ENCODE assay signal across 27 cellular contexts in genomic region chr7:151813445-151813844, GRCh38.
A peak's percentile ranks its signal among the peaks of the same experiment; 100 is the strongest.
DNase-seq lines count a peak whose midpoint lies in the region; ATAC-seq and TF ChIP-seq lines count a peak whose summit lies in the region.
"Had no signal": no experiment of that assay in that cellular context is flagged by ENCODE, and none has a peak within 500 bp of the region (broad histone marks: within the 10 kb centered on the region; RNA-seq: fewer than 3 reads in every experiment).

No MANE protein-coding gene starts in this region.

- TF ChIP-seq CTCF in dorsolateral prefrontal cortex (IDR thresholded peaks at IDR 0.05 in 54 of 56, conservative IDR thresholded peaks at IDR 0.05 in 2 of 56; ENCODE audit: low read depth in 1 of 56, partially characterized antibody in 56 of 56) = no peak
- no peak for TF ChIP-seq CTCF in neural progenitor cell (IDR thresholded peaks at IDR 0.05)
- no peak for TF ChIP-seq CTCF in coronary artery (IDR thresholded peaks at IDR 0.05)

- H4K20me1 ChIP-seq in neural progenitor cell (ENCODE audit: low read depth) = peaks cover 19% of the 10 kb centered on the region

- H3K4me3 ChIP-seq in dorsolateral prefrontal cortex = peak overlapping the region in 56 of 59 donors; percentile 10 to 65 (median 49)
- H3K4me3 ChIP-seq in neural progenitor cell = peak overlapping the region; percentile 39
- no peak overlapping the region for H3K4me3 ChIP-seq in coronary artery
- H3K4me3 ChIP-seq: thyroid gland had no signal

- H3K9me3 Mint-ChIP-seq in neural progenitor cell = no peaks in the 10 kb centered on the region
- H3K9me3 Mint-ChIP-seq: activated CD4-positive, alpha-beta memory T cell treated with anti-CD3 and anti-CD28 coated beads, Interleukin-2, amount 10 ng/mL, durations not matched to agents 7 days and 5 days; activated naive CD4-positive, alpha-beta T cell treated with anti-CD3 and anti-CD28 coated beads, Interleukin-2, amount 50 U/mL, for 72 hours; central memory CD8-positive, alpha-beta T cell; H9; stimulated activated naive CD8-positive, alpha-beta T cell treated with anti-CD3 and anti-CD28 coated beads, Interleukin-15, Interleukin-2, amounts not matched to agents 100 ng/mL and 50 ng/mL, for 24 hours had no signal

- H3K9me3 ChIP-seq in T-helper 17 cell (ENCODE audit: control insufficient read depth, low read length, poor library complexity, severe bottlenecking) = no peaks in the 10 kb centered on the region
- H3K9me3 ChIP-seq in neural progenitor cell (ENCODE audit: low read depth) = no peaks in the 10 kb centered on the region
- H3K9me3 ChIP-seq: BE2C, SK-N-SH, thyroid gland had no signal

- H3K4me1 Mint-ChIP-seq in T-helper 17 cell (peaks cover 27% of the 10 kb centered on the region), neural progenitor cell (peaks cover 21% of the 10 kb centered on the region)
- H3K4me1 Mint-ChIP-seq: activated CD4-positive, alpha-beta memory T cell treated with anti-CD3 and anti-CD28 coated beads, Interleukin-2, amount 10 ng/mL, durations not matched to agents 7 days and 5 days had no signal

- H3K4me3 Mint-ChIP-seq in T-helper 17 cell = no peak overlapping the region
- H3K4me3 Mint-ChIP-seq in neural progenitor cell = peak overlapping the region; percentile 46
- H3K4me3 Mint-ChIP-seq: activated CD4-positive, alpha-beta memory T cell treated with anti-CD3 and anti-CD28 coated beads, Interleukin-2, amount 10 ng/mL, durations not matched to agents 7 days and 5 days; central memory CD8-positive, alpha-beta T cell; stimulated activated naive CD8-positive, alpha-beta T cell treated with anti-CD3 and anti-CD28 coated beads, Interleukin-15, Interleukin-2, amounts not matched to agents 100 ng/mL and 50 ng/mL, for 24 hours had no signal

- no peaks in the 10 kb centered on the region for H3K79me2 ChIP-seq in neural progenitor cell (ENCODE audit: low read depth)

- H2AFZ ChIP-seq in neural progenitor cell (replicated peaks) = no peak overlapping the region

- no peaks in the 10 kb centered on the region for H3K36me3 ChIP-seq in neural progenitor cell
- H3K36me3 ChIP-seq: BE2C, thyroid gland had no signal

- no peaks in the 10 kb centered on the region for H3K27me3 ChIP-seq in dorsolateral prefrontal cortex
- peaks cover 33% of the 10 kb centered on the region for H3K27me3 ChIP-seq in neural progenitor cell
- H3K27me3 ChIP-seq: BE2C, thyroid gland had no signal

- in situ Hi-C loops in G401 (cut with HindIII; ENCODE audit: low sequenced_read_pairs) = no loop called here

- H3F3A ChIP-seq in neural progenitor cell (ENCODE audit: low read depth) = peaks cover 11% of the 10 kb centered on the region

- peaks cover 20% of the 10 kb centered on the region for H3K4me1 ChIP-seq in neural progenitor cell
- H3K4me1 ChIP-seq: BE2C, thyroid gland had no signal

- peak overlapping the region; percentile 86 for H3K4me2 ChIP-seq in neural progenitor cell
- H3K4me2 ChIP-seq: SK-N-SH had no signal

- H3K27ac ChIP-seq in dorsolateral prefrontal cortex (peak overlapping the region in 55 of 59 donors; percentile 10 to 91 (median 78)), neural progenitor cell (no peak overlapping the region), coronary artery (no peak overlapping the region)
- H3K27ac ChIP-seq: RWPE1, thyroid gland had no signal

- no peak for ATAC-seq in T-helper 17 cell
- no peak for ATAC-seq in GM18873 (IDR thresholded peaks at IDR 0.05; ENCODE audit: low FRiP score, unreplicated experiment)
- no peak for ATAC-seq in HG03460 (IDR thresholded peaks at IDR 0.05; ENCODE audit: unreplicated experiment)
- ATAC-seq: left cardiac atrium had no signal

- H3K27me3 Mint-ChIP-seq in T-helper 17 cell (no peaks in the 10 kb centered on the region), neural progenitor cell (ENCODE audit: insufficient read depth, low read depth) (peaks cover 25% of the 10 kb centered on the region)
- H3K27me3 Mint-ChIP-seq: activated CD4-positive, alpha-beta memory T cell treated with anti-CD3 and anti-CD28 coated beads, Interleukin-2, amount 10 ng/mL, durations not matched to agents 7 days and 5 days; central memory CD8-positive, alpha-beta T cell; stimulated activated naive CD8-positive, alpha-beta T cell treated with anti-CD3 and anti-CD28 coated beads, Interleukin-15, Interleukin-2, amounts not matched to agents 100 ng/mL and 50 ng/mL, for 24 hours had no signal

- H3K27ac Mint-ChIP-seq in T-helper 17 cell = peak overlapping the region; percentile 47
- no peak overlapping the region for H3K27ac Mint-ChIP-seq in neural progenitor cell
- H3K27ac Mint-ChIP-seq: activated CD4-positive, alpha-beta memory T cell treated with anti-CD3 and anti-CD28 coated beads, Interleukin-2, amount 10 ng/mL, durations not matched to agents 7 days and 5 days; activated naive CD4-positive, alpha-beta T cell treated with anti-CD3 and anti-CD28 coated beads, Interleukin-2, amount 50 U/mL, for 72 hours; H9 had no signal

- H3K36me3 Mint-ChIP-seq in T-helper 17 cell (ENCODE audit: low read depth) (no peaks in the 10 kb centered on the region), neural progenitor cell (no peaks in the 10 kb centered on the region)
- H3K36me3 Mint-ChIP-seq: activated naive CD4-positive, alpha-beta T cell treated with anti-CD3 and anti-CD28 coated beads, Interleukin-2, amount 50 U/mL, for 72 hours had no signal

- DNase-seq in G401 (ENCODE audit: low spot score) = peak; percentile 61
- no peak for DNase-seq in T-helper 17 cell
- peak in 1 of 10 donors; percentile 5 for DNase-seq in dorsolateral prefrontal cortex
- DNase-seq in neural progenitor cell (ENCODE audit: low spot score) = no peak
- DNase-seq in coronary artery (ENCODE audit: low spot score) = no peak
- DNase-seq: activated CD4-positive, alpha-beta memory T cell treated with anti-CD3 and anti-CD28 coated beads, Interleukin-2, amount 10 ng/mL, durations not matched to agents 7 days and 5 days; activated CD4-positive, CD25-positive, alpha-beta regulatory T cell treated with anti-CD3 and anti-CD28 coated beads, Interleukin-2, amount 50 U/mL, for 72 hours; activated CD8-positive, alpha-beta memory T cell treated with anti-CD3 and anti-CD28 coated beads, Interleukin-2, amount 50 U/mL, for 48 hours; BE2C; effector CD4-positive, alpha-beta T cell; erythroblast; H9; Karpas-422; left cardiac atrium; mesenchymal stem cell; MV-4-11; NCI-H446; NCI-H82; SK-N-SH; T-helper 2 cell; thyroid gland had no signal

- H3K9ac ChIP-seq in neural progenitor cell = no peak overlapping the region
- H3K9ac ChIP-seq: SK-N-SH had no signal

- intact Hi-C loops in dorsolateral prefrontal cortex (cut with DNase I) = loop anchor here in 1 of 2 donors (5.0 kb wide), 2 partner anchors 44 to 64 kb away; partner anchors contain the start of gene PRKAG2

Comparison
In these comparisons a context has a peak if more than half of its experiments do, and no peak if none do; other contexts are left out.
1. H3K27ac ChIP-seq: peak in dorsolateral prefrontal cortex (55 of 59); none in neural progenitor cell (single experiment) and coronary artery (0 of 2).